ENCODE assay signal across 1 cellular context in genomic region chr7:141551080-141551772, GRCh38.
TF ChIP-seq lines count a peak whose summit lies in the region.

AGK (plus strand) TSS chr7:141551410; CDS start chr7:141555467, 4,057 bp downstream.

TF ChIP-seq in WTC11, 78 proteins besides CTCF, POLR2A, EP300 and RAD21 (continued from another document):
- TF ChIP-seq MAX (CRISPR knock-in tag; IDR thresholded peaks at IDR 0.05): peak; percentile 93
- TF ChIP-seq TEAD1 (CRISPR knock-in tag; IDR thresholded peaks at IDR 0.05): peak; percentile 95
- TF ChIP-seq NFE2L1 (CRISPR knock-in tag; IDR thresholded peaks at IDR 0.05): peak; percentile 79; the same call in 1 of the 2 replicates
- TF ChIP-seq PRDM15 (CRISPR knock-in tag; IDR thresholded peaks at IDR 0.05): 0 out of 2 replicates have a peak, but pooled peaks have one; percentile 12
- TF ChIP-seq RORB (CRISPR knock-in tag; IDR thresholded peaks at IDR 0.05): no peak
- TF ChIP-seq E2F1 (CRISPR knock-in tag; IDR thresholded peaks at IDR 0.05): peak; percentile 58; the same call in 1 of the 2 replicates
- TF ChIP-seq IRF1 (CRISPR knock-in tag; IDR thresholded peaks at IDR 0.05): peak; percentile 64; the same call in 1 of the 2 replicates
- no peak for TF ChIP-seq GTF2I (CRISPR knock-in tag; conservative IDR thresholded peaks at IDR 0.05)
- TF ChIP-seq SMAD3 (CRISPR knock-in tag; IDR thresholded peaks at IDR 0.05; ENCODE audit: borderline replicate concordance): no peak
- TF ChIP-seq CREM (CRISPR knock-in tag; IDR thresholded peaks at IDR 0.05): peak; percentile 87
- no peak for TF ChIP-seq ZNF232 (CRISPR knock-in tag; IDR thresholded peaks at IDR 0.05)
- TF ChIP-seq SP1 (CRISPR knock-in tag; conservative IDR thresholded peaks at IDR 0.05): peak; percentile 91
- peak; percentile 90 for TF ChIP-seq GABPB1 (CRISPR knock-in tag; IDR thresholded peaks at IDR 0.05)
- no peak for TF ChIP-seq STAT6 (CRISPR knock-in tag; conservative IDR thresholded peaks at IDR 0.05; ENCODE audit: low read depth)
- TF ChIP-seq NFYB (CRISPR knock-in tag; conservative IDR thresholded peaks at IDR 0.05; ENCODE audit: low read depth): peak; percentile 28; the same call in 1 of the 2 replicates
- TF ChIP-seq GRHL2 (CRISPR knock-in tag; IDR thresholded peaks at IDR 0.05; ENCODE audit: insufficient replicate concordance, severe bottlenecking): no peak
- peak; percentile 87 for TF ChIP-seq TCF7 (CRISPR knock-in tag; IDR thresholded peaks at IDR 0.05; ENCODE audit: low read depth)
- TF ChIP-seq KAT7 (CRISPR knock-in tag; IDR thresholded peaks at IDR 0.05; ENCODE audit: borderline replicate concordance): peak; percentile 98
- TF ChIP-seq FOXK1 (CRISPR knock-in tag; IDR thresholded peaks at IDR 0.05): peak; percentile 90
- TF ChIP-seq CREB1 (CRISPR knock-in tag; IDR thresholded peaks at IDR 0.05): peak; percentile 23; the same call in 1 of the 2 replicates
- TF ChIP-seq ELF4 (CRISPR knock-in tag; IDR thresholded peaks at IDR 0.05; ENCODE audit: low read depth): no peak
- TF ChIP-seq PREB (CRISPR knock-in tag; IDR thresholded peaks at IDR 0.05; ENCODE audit: borderline replicate concordance): peak; percentile 70; the same call in 1 of the 2 replicates
- no peak for TF ChIP-seq OVOL2 (CRISPR knock-in tag; IDR thresholded peaks at IDR 0.05; ENCODE audit: borderline replicate concordance)
- peak; percentile 90 for TF ChIP-seq RELA (CRISPR knock-in tag; IDR thresholded peaks at IDR 0.05; ENCODE audit: borderline replicate concordance)
- TF ChIP-seq EMX1 (CRISPR knock-in tag; IDR thresholded peaks at IDR 0.05): no peak
- TF ChIP-seq E2F5 (CRISPR knock-in tag; IDR thresholded peaks at IDR 0.05): peak; percentile 97
- peak; percentile 98 for TF ChIP-seq HMGXB4 (CRISPR knock-in tag; IDR thresholded peaks at IDR 0.05)
- TF ChIP-seq ZBTB21 (CRISPR knock-in tag; IDR thresholded peaks at IDR 0.05; ENCODE audit: borderline replicate concordance): peak; percentile 90; the same call in 1 of the 2 replicates
- no peak for TF ChIP-seq ZNF138 (CRISPR knock-in tag; conservative IDR thresholded peaks at IDR 0.05)
- peak; percentile 63; the same call in 1 of the 2 replicates for TF ChIP-seq TP53 (CRISPR knock-in tag; IDR thresholded peaks at IDR 0.05)
- TF ChIP-seq NR1H2 (CRISPR knock-in tag; IDR thresholded peaks at IDR 0.05): no peak
- peak; percentile 69 for TF ChIP-seq USF1 (CRISPR knock-in tag; IDR thresholded peaks at IDR 0.05)
- TF ChIP-seq TEAD4 (CRISPR knock-in tag; IDR thresholded peaks at IDR 0.05): 0 out of 2 replicates have a peak, but pooled peaks have one; percentile 65
- no peak for TF ChIP-seq NR2C2 (CRISPR knock-in tag; IDR thresholded peaks at IDR 0.05)
TF ChIP-seq in WTC11: peak in this region for 35.
